In the genomic region with DNA sequence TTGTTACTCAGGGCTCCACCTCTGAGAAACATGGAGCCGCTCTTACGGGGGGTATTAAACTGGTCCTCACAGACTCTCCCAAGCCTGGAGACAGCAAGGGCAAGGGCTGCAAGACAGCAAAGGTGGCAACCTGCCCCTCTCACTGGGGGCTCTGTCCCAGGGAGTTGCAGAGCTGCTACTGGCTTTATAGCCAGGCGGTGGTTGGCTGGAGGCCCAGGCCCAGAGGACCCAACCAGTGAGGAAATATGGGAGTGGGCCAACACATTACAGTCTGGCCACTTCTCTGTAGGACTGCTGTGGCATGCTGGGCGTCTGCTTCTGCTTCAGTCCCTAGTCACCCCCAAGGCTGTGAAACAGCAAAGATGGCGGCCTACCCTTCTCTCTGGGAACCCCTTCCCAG, we compare ENCODE assay signal across 27 cellular contexts.
"Had no signal": no experiment of that assay in that cellular context is flagged by ENCODE, and none has a peak within 500 bp of the region (broad histone marks: within the 10 kb centered on the region; RNA-seq: fewer than 3 reads in every experiment).

No MANE protein-coding gene starts in this region.

- H3K4me3 ChIP-seq: colonic mucosa, coronary artery, dorsolateral prefrontal cortex, esophagus muscularis mucosa, esophagus squamous epithelium, gastrocnemius medialis, gastroesophageal sphincter had no signal

- ATAC-seq: effector memory CD8-positive, alpha-beta T cell; esophagus mucosa; foreskin keratinocyte; gastrocnemius medialis; gastroesophageal sphincter had no signal

- H3K27ac Mint-ChIP-seq: dendritic cell treated with granulocyte-macrophage colony-stimulating factor and Interleukin-4, amounts not matched to agents 40 ng/mL and 50 ng/mL, for 4 days; effector memory CD8-positive, alpha-beta T cell; endodermal cell had no signal

- H3K4me3 Mint-ChIP-seq: dendritic cell treated with granulocyte-macrophage colony-stimulating factor and Interleukin-4, amounts not matched to agents 40 ng/mL and 50 ng/mL, for 4 days; effector memory CD8-positive, alpha-beta T cell; endodermal cell had no signal

- H3K4me1 ChIP-seq: colonic mucosa, esophagus muscularis mucosa, esophagus squamous epithelium, foreskin keratinocyte, gastrocnemius medialis, gastroesophageal sphincter had no signal

- H3K9me3 ChIP-seq: colonic mucosa, esophagus muscularis mucosa, esophagus squamous epithelium, gastrocnemius medialis, gastroesophageal sphincter had no signal

- DNase-seq: colonic mucosa; cortex of kidney; dermis blood vessel endothelial cell; dorsolateral prefrontal cortex; effector CD4-positive, alpha-beta T cell; effector CD8-positive, alpha-beta T cell; effector memory CD4-positive, alpha-beta T cell; effector memory CD8-positive, alpha-beta T cell; endodermal cell; erythroblast; esophagus squamous epithelium; foreskin fibroblast; foreskin keratinocyte; foreskin melanocyte; gastrocnemius medialis; glutamatergic neuron; head of caudate nucleus had no signal

- H3K27me3 Mint-ChIP-seq: dendritic cell treated with granulocyte-macrophage colony-stimulating factor and Interleukin-4, amounts not matched to agents 40 ng/mL and 50 ng/mL, for 4 days; effector memory CD8-positive, alpha-beta T cell had no signal

- H3K27me3 ChIP-seq: colonic mucosa, dorsolateral prefrontal cortex, esophagus muscularis mucosa, esophagus squamous epithelium, foreskin keratinocyte, gastrocnemius medialis, gastroesophageal sphincter had no signal

- FAIRE-seq: colon, endometrium, endothelial cell of umbilical vein, frontal cortex had no signal

- H3K27ac ChIP-seq: colonic mucosa, coronary artery, dorsolateral prefrontal cortex, epithelial cell of prostate, esophagus muscularis mucosa, esophagus squamous epithelium, foreskin keratinocyte, gastrocnemius medialis, gastroesophageal sphincter had no signal

- H3K9me3 Mint-ChIP-seq: endodermal cell had no signal

- H3K36me3 ChIP-seq: colonic mucosa, esophagus muscularis mucosa, esophagus squamous epithelium, gastrocnemius medialis, gastroesophageal sphincter had no signal

- H3K4me1 Mint-ChIP-seq: endodermal cell had no signal
